Comparison of ENCODE assay signal across 9 cellular contexts in genomic region chr6:42104807-42105713, GRCh38. TPM values are rescaled to one million over a fixed set of nuclear protein-coding genes. Genes with fewer than 3 reads are reported as not detected.
DNase-seq lines count a peak whose midpoint lies in the region; ATAC-seq and TF ChIP-seq lines count a peak whose summit lies in the region.
"Had no signal": no experiment of that assay in that cellular context is flagged by ENCODE, and none has a peak within 500 bp of the region (broad histone marks: within the 10 kb centered on the region; RNA-seq: fewer than 3 reads in every experiment).

No MANE protein-coding gene starts in this region.

- DNase-seq in dorsolateral prefrontal cortex (no peak), osteoblast (ENCODE audit: insufficient read length, low spot score, missing footprints) (no peak), hypothalamus (lab: John Stamatoyannopoulos, UW) (no peak), foreskin keratinocyte (no peak)

- no peaks in the 10 kb centered on the region for H3K79me2 ChIP-seq in osteoblast (ENCODE audit: insufficient read depth, low read length)

- H3K36me3 ChIP-seq in KOPT-K1 (ENCODE audit: insufficient read depth, low read length), result no peaks in the 10 kb centered on the region
- no peaks in the 10 kb centered on the region for H3K36me3 ChIP-seq in osteoblast (ENCODE audit: insufficient read depth, low read length)

- H2AFZ ChIP-seq in osteoblast (ENCODE audit: low read length), result no peak overlapping the region

- H3K4me3 ChIP-seq in dorsolateral prefrontal cortex, result peak overlapping the region in 58 of 59 donors; percentile 7 to 62 (median 44)
- H3K4me3 ChIP-seq in osteoblast (ENCODE audit: insufficient read depth, low read length), result peak overlapping the region; percentile 66

- H3K9me3 ChIP-seq in KOPT-K1 (ENCODE audit: insufficient read depth, low read length, poor library complexity, severe bottlenecking) (no peaks in the 10 kb centered on the region), osteoblast (ENCODE audit: low read depth, low read length) (no peaks in the 10 kb centered on the region)

- H3K4me1 ChIP-seq in osteoblast (ENCODE audit: insufficient read depth, low read length), result peaks cover 18% of the 10 kb centered on the region
- H3K4me1 ChIP-seq in foreskin keratinocyte, result peaks cover 18% of the 10 kb centered on the region

- H4K20me1 ChIP-seq in osteoblast (ENCODE audit: insufficient read depth, low read length), result no peaks in the 10 kb centered on the region

- H3K27me3 ChIP-seq in dorsolateral prefrontal cortex (peaks cover 0 to 36% (median 15%) of the 10 kb centered on the region in 45 donors), osteoblast (ENCODE audit: insufficient read depth, low read length) (no peaks in the 10 kb centered on the region), foreskin keratinocyte (no peaks in the 10 kb centered on the region)

- peak overlapping the region; percentile 76 for H3K4me2 ChIP-seq in osteoblast (ENCODE audit: insufficient read depth, low read length)

- TF ChIP-seq CTCF in GM12873 (IDR thresholded peaks at IDR 0.05; ENCODE audit: insufficient read depth, low read depth, low read length, missing control alignments) (peak; percentile 11), dorsolateral prefrontal cortex (IDR thresholded peaks at IDR 0.05 in 54 of 56, conservative IDR thresholded peaks at IDR 0.05 in 2 of 56; ENCODE audit: low read depth in 1 of 56, partially characterized antibody in 56 of 56) (no peak), osteoblast (IDR thresholded peaks at IDR 0.05; ENCODE audit: extremely low read depth, low read depth, low read length) (no peak), foreskin keratinocyte (conservative IDR thresholded peaks at IDR 0.05) (no peak)

- ATAC-seq in GM18858 (IDR thresholded peaks at IDR 0.05; ENCODE audit: unreplicated experiment) (no peak), foreskin keratinocyte (no peak), HG03139 (IDR thresholded peaks at IDR 0.05; ENCODE audit: unreplicated experiment) (no peak)

- H3K27ac ChIP-seq in KOPT-K1 (ENCODE audit: low read depth, low read length, poor library complexity, severe bottlenecking), result peak overlapping the region; percentile 84
- no peak overlapping the region for H3K27ac ChIP-seq in dorsolateral prefrontal cortex
- no peak overlapping the region for H3K27ac ChIP-seq in osteoblast (ENCODE audit: low read depth, low read length)
- no peak overlapping the region for H3K27ac ChIP-seq in foreskin keratinocyte

- intact Hi-C loops in dorsolateral prefrontal cortex (cut with DNase I), result no loop called here

RNA-seq across cellular contexts. Expression of gene C6orf132, which starts 37.4 kb away (rescaled TPM):
- total RNA-seq in dorsolateral prefrontal cortex (under 1 TPM in 12 of 120 experiments, not detected in 108; 0.06 to 0.15 (median 0.10) TPM), osteoblast (2.9 TPM in 2 replicates), foreskin keratinocyte (21.3 and 22.1 TPM in 2 replicates)
- 20.2 and 28.7 TPM in 2 replicates for polyA plus RNA-seq in foreskin keratinocyte
- total RNA-seq: SK-MEL-5 had no signal

RNA-seq across cellular contexts. Expression of gene TAF8, which starts 54.7 kb away (rescaled TPM):
- total RNA-seq in dorsolateral prefrontal cortex (10 to 100 TPM; 17.7 to 55.8 (median 29.5) TPM), osteoblast (16.3 and 16.5 TPM in 2 replicates), foreskin keratinocyte (17.3 and 17.7 TPM in 2 replicates)
- polyA plus RNA-seq in foreskin keratinocyte, result 9.7 and 10.0 TPM in 2 replicates
